15 cellular contexts compared by ENCODE assay signal in genomic region chr14:23174266-23174665, GRCh38. TPM values are rescaled to one million over a fixed set of nuclear protein-coding genes. Genes with fewer than 3 reads are reported as not detected.
DNase-seq lines count a peak whose midpoint lies in the region; TF ChIP-seq lines count a peak whose summit lies in the region.
"Had no signal": no experiment of that assay in that cellular context is flagged by ENCODE, and none has a peak within 500 bp of the region (broad histone marks: within the 10 kb centered on the region; RNA-seq: fewer than 3 reads in every experiment).

No MANE protein-coding gene starts in this region.

- H3K14ac ChIP-seq in mesenchymal stem cell (ENCODE audit: low read length in 2 of 2) = no peak overlapping the region

- intact Hi-C loops in tibial artery (cut with DNase I; ENCODE audit: low total_unique reads) = no loop called here

- no peak overlapping the region for H2BK5ac ChIP-seq in mesenchymal stem cell (ENCODE audit: low read depth, low read length, poor library complexity, severe bottlenecking)

- H3K4me3 ChIP-seq in mesenchymal stem cell (ENCODE audit: insufficient read depth in 1 of 2, low read depth in 1 of 2, low read length in 2 of 2) (no peak overlapping the region), tibial artery (no peak overlapping the region)

- no peak overlapping the region for H2BK120ac ChIP-seq in mesenchymal stem cell (ENCODE audit: low read depth, low read length)

- no peak overlapping the region for H2AFZ ChIP-seq in mesenchymal stem cell (ENCODE audit: low read depth, low read length)

- H3K36me3 ChIP-seq in mesenchymal stem cell (ENCODE audit: control insufficient read depth in 1 of 2, insufficient read depth in 2 of 2, low read depth in 1 of 2, low read length in 2 of 2) (no peaks in the 10 kb centered on the region), tibial artery (no peaks in the 10 kb centered on the region)

- no peak for TF ChIP-seq CTCF in tibial artery (IDR thresholded peaks at IDR 0.05)

- DNase-seq in NOMO-1 treated with DMSO at 0.1 percent for 48 hours (lab: John Stamatoyannopoulos, UW; ENCODE audit: unreplicated experiment) (peak; percentile 28), NOMO-1 treated with dmso at 0.1 percent for 144 hours (lab: John Stamatoyannopoulos, UW; ENCODE audit: unreplicated experiment) (no peak), mesenchymal stem cell (peak; percentile 77), tibial artery (no peak), dermis blood vessel endothelial cell (no peak), kidney tubule cell (ENCODE audit: low spot score) (no peak)
- no peak for DNase-seq in activated CD8-positive, alpha-beta memory T cell treated with anti-CD3 and anti-CD28 coated beads, Interleukin-2, amount 50 U/mL, for 4 hours
- DNase-seq: 8988T; activated T-cell treated with anti-CD3 and anti-CD28 coated beads, Interleukin-2, amount 50 U/mL, for 1 hour; cortex of kidney; EL; immature natural killer cell; NCI-H2227 treated with DMSO at 0.1 percent for 48 hours had no signal

- H3K4ac ChIP-seq in mesenchymal stem cell (ENCODE audit: low read depth in 1 of 2, low read length in 2 of 2) = no peak overlapping the region

- H3K4me1 ChIP-seq in mesenchymal stem cell (ENCODE audit: control insufficient read depth, insufficient read depth, low read depth, low read length) = no peaks in the 10 kb centered on the region
- peaks cover 0 to 51% (median 31%) of the 10 kb centered on the region in 4 donors for H3K4me1 ChIP-seq in tibial artery

- 58% methylated on average over 2 of the region's 2 CpGs for WGBS in mesenchymal stem cell

- peak overlapping the region; percentile 48 for H3K9ac ChIP-seq in mesenchymal stem cell (ENCODE audit: low read length)

- no peak overlapping the region for H4K91ac ChIP-seq in mesenchymal stem cell (ENCODE audit: low read length)

- no peak overlapping the region for H4K8ac ChIP-seq in mesenchymal stem cell (ENCODE audit: low read length)

- no peaks in the 10 kb centered on the region for H3K79me1 ChIP-seq in mesenchymal stem cell (replicated peaks; ENCODE audit: low read length, poor library complexity, severe bottlenecking)

- H2BK12ac ChIP-seq in mesenchymal stem cell (ENCODE audit: low read length in 2 of 2) = no peak overlapping the region

- H3K9me3 ChIP-seq in mesenchymal stem cell (ENCODE audit: control insufficient read depth, low read length) = no peaks in the 10 kb centered on the region
- no peaks in the 10 kb centered on the region for H3K9me3 ChIP-seq in tibial artery

- H2AK5ac ChIP-seq in mesenchymal stem cell (ENCODE audit: low read length, severe bottlenecking) = no peak overlapping the region

- peak overlapping the region; percentile 54 for H3K27ac ChIP-seq in cingulate gyrus (ENCODE audit: low read depth, low read length)
- no peak overlapping the region for H3K27ac ChIP-seq in mesenchymal stem cell (ENCODE audit: low read length, poor library complexity, severe bottlenecking)
- peak overlapping the region; percentile 71 to 76 for H3K27ac ChIP-seq in tibial artery

- no peak overlapping the region for H3K4me2 ChIP-seq in mesenchymal stem cell (ENCODE audit: low read length, poor library complexity, severe bottlenecking)

- H3K27me3 ChIP-seq in mesenchymal stem cell (ENCODE audit: control insufficient read depth in 1 of 2, insufficient read depth in 1 of 2, low read length in 2 of 2) (peaks cover 0 to 5% of the 10 kb centered on the region in 2 experiments), tibial artery (no peaks in the 10 kb centered on the region)

- no peak overlapping the region for H3K23ac ChIP-seq in mesenchymal stem cell (ENCODE audit: low read length in 2 of 2)

- H3K18ac ChIP-seq in mesenchymal stem cell (ENCODE audit: low read depth in 1 of 2, low read length in 2 of 2) = no peak overlapping the region

- no peak overlapping the region for H2BK15ac ChIP-seq in mesenchymal stem cell (ENCODE audit: low read depth, poor library complexity, severe bottlenecking)

RNA-seq across cellular contexts. Expression of gene SLC7A8, which starts 9.2 kb away (rescaled TPM):
- polyA plus RNA-seq in mesenchymal stem cell (2013, experiment 1 of 2) = 3.8 TPM
- polyA plus RNA-seq in mesenchymal stem cell (2013, experiment 2 of 2) = 3.5 TPM
- 0.09 TPM in 1 of 2 replicates, not detected in the other for total RNA-seq in dermis blood vessel endothelial cell

RNA-seq across cellular contexts. Expression of gene CEBPE, which starts 55.2 kb away (rescaled TPM):
- polyA plus RNA-seq in mesenchymal stem cell (2013, experiment 1 of 2) = not detected
- not detected for polyA plus RNA-seq in mesenchymal stem cell (2013, experiment 2 of 2)
- total RNA-seq in dermis blood vessel endothelial cell = not detected in 2 replicates
- total RNA-seq: HT-29 had no signal
- polyA plus RNA-seq: immature natural killer cell had no signal

Comparison
In these comparisons a context has a peak if more than half of its experiments do, and no peak if none do; other contexts are left out.
1. DNase-seq: peak in NOMO-1 treated with DMSO at 0.1 percent for 48 hours (single experiment) and mesenchymal stem cell (single experiment); none in NOMO-1 treated with dmso at 0.1 percent for 144 hours (single experiment), tibial artery (0 of 2), dermis blood vessel endothelial cell (single experiment), activated CD8-positive, alpha-beta memory T cell treated with anti-CD3 and anti-CD28 coated beads, Interleukin-2, amount 50 U/mL, for 4 hours (single experiment) and kidney tubule cell (single experiment).